Comparison of ENCODE assay signal across 1 cellular context in the genomic region with DNA sequence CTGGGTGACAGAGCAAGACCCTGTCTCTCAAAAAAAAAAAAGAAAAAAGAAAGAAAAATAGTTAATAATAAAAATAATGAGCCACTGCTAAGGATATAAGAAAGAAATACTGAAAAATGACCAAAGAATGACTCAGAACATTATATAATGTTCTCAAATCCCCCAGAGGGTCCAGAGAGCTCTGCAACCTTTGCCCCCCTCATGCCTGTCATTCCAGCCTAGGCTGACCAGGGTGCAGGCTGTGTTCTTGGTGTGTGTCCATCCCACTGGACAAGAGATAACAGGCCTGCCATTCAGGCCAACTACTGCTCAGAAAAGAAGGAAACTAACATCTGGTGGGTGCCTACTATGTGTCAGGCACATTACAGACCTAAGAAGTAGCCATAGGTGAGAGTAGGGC.
TF ChIP-seq lines count a peak whose summit lies in the region.

No MANE protein-coding gene starts in this region.

TF ChIP-seq in HepG2, 621 proteins besides CTCF, POLR2A, EP300 and RAD21 (continued from another document):
- TF ChIP-seq, protein P1, sequence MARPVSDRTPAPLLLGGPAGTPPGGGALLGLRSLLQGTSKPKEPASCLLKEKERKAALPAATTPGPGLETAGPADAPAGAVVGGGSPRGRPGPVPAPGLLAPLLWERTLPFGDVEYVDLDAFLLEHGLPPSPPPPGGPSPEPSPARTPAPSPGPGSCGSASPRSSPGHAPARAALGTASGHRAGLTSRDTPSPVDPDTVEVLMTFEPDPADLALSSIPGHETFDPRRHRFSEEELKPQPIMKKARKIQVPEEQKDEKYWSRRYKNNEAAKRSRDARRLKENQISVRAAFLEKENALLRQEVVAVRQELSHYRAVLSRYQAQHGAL (CRISPR knock-in tag; IDR thresholded peaks at IDR 0.05; ENCODE audit: not compliant biosample characterization), result no peak
- TF ChIP-seq ZNF670 (CRISPR knock-in tag; IDR thresholded peaks at IDR 0.05; ENCODE audit: borderline replicate concordance) (no peak), ZNF382 (CRISPR knock-in tag; IDR thresholded peaks at IDR 0.05; ENCODE audit: borderline replicate concordance) (no peak)
- TF ChIP-seq, protein P2, sequence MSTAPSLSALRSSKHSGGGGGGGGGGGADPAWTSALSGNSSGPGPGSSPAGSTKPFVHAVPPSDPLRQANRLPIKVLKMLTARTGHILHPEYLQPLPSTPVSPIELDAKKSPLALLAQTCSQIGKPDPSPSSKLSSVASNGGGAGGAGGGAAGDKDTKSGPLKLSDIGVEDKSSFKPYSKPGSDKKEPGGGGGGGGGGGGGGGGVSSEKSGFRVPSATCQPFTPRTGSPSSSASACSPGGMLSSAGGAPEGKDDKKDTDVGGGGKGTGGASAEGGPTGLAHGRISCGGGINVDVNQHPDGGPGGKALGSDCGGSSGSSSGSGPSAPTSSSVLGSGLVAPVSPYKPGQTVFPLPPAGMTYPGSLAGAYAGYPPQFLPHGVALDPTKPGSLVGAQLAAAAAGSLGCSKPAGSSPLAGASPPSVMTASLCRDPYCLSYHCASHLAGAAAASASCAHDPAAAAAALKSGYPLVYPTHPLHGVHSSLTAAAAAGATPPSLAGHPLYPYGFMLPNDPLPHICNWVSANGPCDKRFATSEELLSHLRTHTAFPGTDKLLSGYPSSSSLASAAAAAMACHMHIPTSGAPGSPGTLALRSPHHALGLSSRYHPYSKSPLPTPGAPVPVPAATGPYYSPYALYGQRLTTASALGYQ (CRISPR knock-in tag; IDR thresholded peaks at IDR 0.05), result no peak
